Comparison of ENCODE assay signal across 10 cellular contexts in the genomic region with DNA sequence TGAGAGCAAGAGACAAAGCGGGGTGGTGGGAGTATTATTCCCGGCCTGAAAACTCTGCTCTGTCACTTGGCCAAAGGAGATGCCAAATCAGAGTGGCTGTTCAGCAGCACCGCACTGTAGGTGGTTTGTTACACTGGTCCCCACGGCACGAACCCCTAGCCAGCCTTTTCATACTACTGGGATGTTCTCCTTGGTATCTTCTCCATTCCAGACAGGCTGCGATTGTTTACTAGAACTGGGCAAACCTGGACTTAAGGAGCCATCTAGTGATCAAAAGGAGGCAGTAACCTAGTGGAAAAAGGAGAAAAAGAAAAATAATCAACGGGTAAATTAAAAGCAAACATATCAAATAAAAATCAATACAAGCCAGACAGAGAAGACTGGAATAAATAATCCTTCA. TPM values are rescaled to one million over a fixed set of nuclear protein-coding genes. Genes with fewer than 3 reads are reported as not detected.
DNase-seq lines count a peak whose midpoint lies in the region; ATAC-seq and TF ChIP-seq lines count a peak whose summit lies in the region.
"Had no signal": no experiment of that assay in that cellular context is flagged by ENCODE, and none has a peak within 500 bp of the region (broad histone marks: within the 10 kb centered on the region; RNA-seq: fewer than 3 reads in every experiment).

No MANE protein-coding gene starts in this region.

- no peaks in the 10 kb centered on the region for H3K4me1 ChIP-seq in Panc1 (ENCODE audit: control insufficient read depth, insufficient read depth, low read length)
- H3K4me1 ChIP-seq: SJCRH30 had no signal

- no peaks in the 10 kb centered on the region for H3K36me3 ChIP-seq in Panc1 (ENCODE audit: control insufficient read depth, insufficient read depth, low read length)
- H3K36me3 ChIP-seq: SJCRH30 had no signal

- no peaks in the 10 kb centered on the region for H3K4me1 Mint-ChIP-seq in stimulated activated memory B cell treated with anti-CD40 and anti-IgM and Interleukin-4, amounts not matched to agents 10 μg/mL and 1 μg/mL and 100 μg/mL, for 72 hours

- H3K9me3 Mint-ChIP-seq in stimulated activated memory B cell treated with anti-CD40 and anti-IgM and Interleukin-4, amounts not matched to agents 10 μg/mL and 1 μg/mL and 100 μg/mL, for 72 hours, result no peaks in the 10 kb centered on the region

- H3K27me3 Mint-ChIP-seq in stimulated activated memory B cell treated with anti-CD40 and anti-IgM and Interleukin-4, amounts not matched to agents 10 μg/mL and 1 μg/mL and 100 μg/mL, for 72 hours, result no peaks in the 10 kb centered on the region

- no peak overlapping the region for H3K4me3 Mint-ChIP-seq in stimulated activated memory B cell treated with anti-CD40 and anti-IgM and Interleukin-4, amounts not matched to agents 10 μg/mL and 1 μg/mL and 100 μg/mL, for 72 hours

- no peaks in the 10 kb centered on the region for H3K36me3 Mint-ChIP-seq in stimulated activated memory B cell treated with anti-CD40 and anti-IgM and Interleukin-4, amounts not matched to agents 10 μg/mL and 1 μg/mL and 100 μg/mL, for 72 hours

- no peak overlapping the region for H3K27ac Mint-ChIP-seq in stimulated activated memory B cell treated with anti-CD40 and anti-IgM and Interleukin-4, amounts not matched to agents 10 μg/mL and 1 μg/mL and 100 μg/mL, for 72 hours

- POLR2A ChIA-PET in Panc1 (lab: Charles Lee), result no interaction called here

- in situ Hi-C loops in Panc1 (cut with HindIII; ENCODE audit: low pct_unique_long_range_greater_than_20kb, low sequenced_read_pairs), result no loop called here

- ATAC-seq in HG02798 (IDR thresholded peaks at IDR 0.05; ENCODE audit: poor library complexity, unreplicated experiment) (peak; percentile 73), Panc1 (peak; percentile 63; the same call in 1 of the 2 replicates), HG02970 (IDR thresholded peaks at IDR 0.05; ENCODE audit: low FRiP score, unreplicated experiment) (no peak)
- no peak for ATAC-seq in stimulated activated memory B cell treated with anti-CD40 and anti-IgM and Interleukin-4, amounts not matched to agents 10 μg/mL and 1 μg/mL and 100 μg/mL, for 72 hours

- H3K27me3 ChIP-seq in Panc1 (ENCODE audit: control insufficient read depth, insufficient read depth, low read length), result no peaks in the 10 kb centered on the region
- H3K27me3 ChIP-seq: SJCRH30 had no signal

- no peak overlapping the region for H3K4me3 ChIP-seq in Panc1 (ENCODE audit: low read depth in 2 of 2, low read length in 2 of 2)
- H3K4me3 ChIP-seq: lung, SJCRH30 had no signal

- CTCF ChIA-PET in Panc1 (lab: Charles Lee), result no interaction called here

- peak; percentile 59; the same call in 2 of the 3 replicates for TF ChIP-seq CTCF in GM12872 (IDR thresholded peaks at IDR 0.05; ENCODE audit: insufficient read depth, low read depth, low read length)
- peak; percentile 54 for TF ChIP-seq CTCF in Panc1 (IDR thresholded peaks at IDR 0.05)

- DNase-seq in Panc1 (ENCODE audit: low read depth, low spot score) (no peak), iPS-NIHi11 (ENCODE audit: low spot score) (peak; percentile 32), SKM-1 (lab: John Stamatoyannopoulos, UW; ENCODE audit: unreplicated experiment) (no peak)
- DNase-seq in activated naive CD4-positive, alpha-beta T cell treated with Interleukin-2 at 50 U/mL for 16 hours, result no peak

- BruUV-seq in Panc1 (replicated peaks; lab: Mats Ljungman, UMichigan), result no TSS peak

- intact Hi-C loops in Panc1 (cut with micrococcal nuclease; ENCODE audit: unreplicated experiment), result loop anchor here (2.0 to 5.0 kb wide), 2 partner anchors 101 to 245 kb away; no protein-coding TSS in a partner anchor

- no peak overlapping the region for H3K27ac ChIP-seq in Panc1 (ENCODE audit: low read length)
- H3K27ac ChIP-seq: SJCRH30 had no signal

- H3K9me3 ChIP-seq in Panc1 (ENCODE audit: control insufficient read depth, insufficient read depth, low read depth, low read length), result no peaks in the 10 kb centered on the region
- H3K9me3 ChIP-seq: SJCRH30 had no signal

RNA-seq across cellular contexts. Expression of gene TMTC2, which starts 58.9 kb away (rescaled TPM):
- 5.7 TPM for total RNA-seq in Panc1 (2021; ENCODE audit: unreplicated experiment)
- polyA plus RNA-seq in Panc1 (2012; ENCODE audit: insufficient read length), result 2.6 TPM

Comparison
In these comparisons a context has a peak if more than half of its experiments do, and no peak if none do; other contexts are left out.
1. ATAC-seq: peak in HG02798 (single experiment) and Panc1 (single experiment); none in HG02970 (single experiment) and stimulated activated memory B cell treated with anti-CD40 and anti-IgM and Interleukin-4, amounts not matched to agents 10 μg/mL and 1 μg/mL and 100 μg/mL, for 72 hours (single experiment).